13 cellular contexts compared by ENCODE assay signal in genomic region chr5:131377785-131378325, GRCh38.
DNase-seq lines count a peak whose midpoint lies in the region; ATAC-seq, FAIRE-seq and TF ChIP-seq lines count a peak whose summit lies in the region.
"Had no signal": no experiment of that assay in that cellular context is flagged by ENCODE, and none has a peak within 500 bp of the region (broad histone marks: within the 10 kb centered on the region; RNA-seq: fewer than 3 reads in every experiment).

No MANE protein-coding gene starts in this region.

- no peak for TF ChIP-seq EP300 in GM12878 (IDR thresholded peaks at IDR 0.05; ENCODE audit: borderline replicate concordance in 1 of 2, control insufficient read depth in 1 of 2, low read depth in 2 of 2, low read length in 2 of 2)

- H3K27me3 ChIP-seq in BLaER1 treated with 17β-estradiol and CSF1 and Interleukin-3, amounts not matched to agents 10 nM and 100 nM, result no peaks in the 10 kb centered on the region
- no peaks in the 10 kb centered on the region for H3K27me3 ChIP-seq in GM12878 (replicated peaks in 1 of 2; ENCODE audit: control insufficient read depth in 2 of 2, insufficient read depth in 2 of 2, low read length in 1 of 2)

- intact Hi-C loops in GM12878 (cut with micrococcal nuclease; ENCODE audit: unreplicated experiment), result loop anchor here (2.0 kb wide), 1 partner anchor 105 kb away; no protein-coding TSS in a partner anchor

- ATAC-seq in GM12878 (no peak), GM18861 (IDR thresholded peaks at IDR 0.05; ENCODE audit: unreplicated experiment) (no peak)
- no peak for ATAC-seq in activated CD4-positive, CD25-positive, alpha-beta regulatory T cell treated with anti-CD3 and anti-CD28 coated beads, Interleukin-2, amount 50 U/mL, for 24 hours
- ATAC-seq: sciatic nerve had no signal

- H3K27me3 Mint-ChIP-seq in IgD-negative memory B cell, result no peaks in the 10 kb centered on the region

- H3K36me3 Mint-ChIP-seq in IgD-negative memory B cell, result peaks cover 3% of the 10 kb centered on the region

- H3K4me2 ChIP-seq in BLaER1 treated with 17β-estradiol and CSF1 and Interleukin-3, amounts not matched to agents 10 nM and 100 nM, result peak overlapping the region in 5 of 11 experiments; percentile 68 to 89 (median 76); a peak in 11 of 22 replicates
- H3K4me2 ChIP-seq in GM12878 (ENCODE audit: control insufficient read depth, insufficient read depth), result peak overlapping the region; percentile 55

- peaks cover 0 to 44% (median 9%) of the 10 kb centered on the region in 11 experiments; a peak in 14 of 22 replicates for H4K20me1 ChIP-seq in BLaER1 treated with 17β-estradiol and CSF1 and Interleukin-3, amounts not matched to agents 10 nM and 100 nM
- H4K20me1 ChIP-seq in GM12878 (ENCODE audit: control insufficient read depth, insufficient read depth), result no peaks in the 10 kb centered on the region

- FAIRE-seq in GM12878 (lab: Jason Lieb, UNC), result no peak

- no TSS peak for BruUV-seq in GM12878 (replicated peaks; lab: Mats Ljungman, UMichigan)

- H3K4me3 Mint-ChIP-seq in IgD-negative memory B cell, result peak overlapping the region in 2 of 4 donors; percentile 54 to 74

- H2AFZ ChIP-seq in GM12878 (ENCODE audit: control insufficient read depth, low read depth, low read length), result no peak overlapping the region

- WGBS in GM12878 (ENCODE audit: insufficient coverage, insufficient replicate concordance, low lambda C conversion rate, missing lambda C conversion rate), result 52% methylated on average over 2 of the region's 2 CpGs
- no CpG with 5 or more reads among the region's 2 CpGs for WGBS in mesodermal cell (ENCODE audit: insufficient coverage in 2 of 2), 2 experiments

- POLR2A ChIA-PET in GM12878 (lab: Charles Lee), result interaction anchor here (0.6 to 3.4 kb wide), 10 partner anchors 9 to 209 kb away, joined by 3 to 28 read pairs (median 4); partner anchors contain the start of gene CDC42SE2

- peak overlapping the region; percentile 98 to 99 (median 98) for H3K27ac Mint-ChIP-seq in IgD-negative memory B cell

- H3K9me3 ChIP-seq in BLaER1 treated with 17β-estradiol and CSF1 and Interleukin-3, amounts not matched to agents 10 nM and 100 nM (replicated peaks in 1 of 11), result no peaks in the 10 kb centered on the region
- H3K9me3 ChIP-seq in GM12878 (replicated peaks; ENCODE audit: control insufficient read depth, insufficient read depth, low read length) (no peaks in the 10 kb centered on the region), mesodermal cell (ENCODE audit: control insufficient read depth, low read length) (no peaks in the 10 kb centered on the region)

- no peak overlapping the region for H3K9ac ChIP-seq in BLaER1 treated with 17β-estradiol and CSF1 and Interleukin-3, amounts not matched to agents 10 nM and 100 nM
- H3K9ac ChIP-seq in GM12878 (ENCODE audit: control insufficient read depth, insufficient read depth, low read length), result no peak overlapping the region

- RAD21 ChIA-PET in GM12878 (lab: Charles Lee; ENCODE audit: unreplicated experiment), result interaction anchor here (0.7 to 11.3 kb wide), 16 partner anchors 18 to 213 kb away, joined by 3 to 145 read pairs (median 6); partner anchors contain the start of genes CDC42SE2 and HINT1

- H3K4me1 ChIP-seq in BLaER1 treated with 17β-estradiol and CSF1 and Interleukin-3, amounts not matched to agents 10 nM and 100 nM, result peaks cover 47 to 89% (median 56%) of the 10 kb centered on the region in 10 experiments
- peaks cover 86% of the 10 kb centered on the region for H3K4me1 ChIP-seq in GM12878 (ENCODE audit: control insufficient read depth, insufficient read depth, low read length)
- peaks cover 40% of the 10 kb centered on the region for H3K4me1 ChIP-seq in mesodermal cell (ENCODE audit: control insufficient read depth, insufficient read depth, low read length, poor library complexity, severe bottlenecking)

- peaks cover 90% of the 10 kb centered on the region for H3K79me2 ChIP-seq in GM12878 (ENCODE audit: control insufficient read depth, insufficient read depth, low read length)

- peaks cover 0 to 3% (median 3%) of the 10 kb centered on the region in 3 donors for H3K9me3 Mint-ChIP-seq in IgD-negative memory B cell

- no peak for TF ChIP-seq POLR2A in GM12878 (IDR thresholded peaks at IDR 0.05; ENCODE audit: low read depth, low read length)

- CTCF ChIA-PET in GM12878 (lab: Yijun Ruan, JAX), result interaction anchor here (0.7 to 1.7 kb wide), 10 partner anchors 9 to 169 kb away, joined by 3 to 7 read pairs (median 3); no protein-coding TSS in a partner anchor

- H3K36me3 ChIP-seq in BLaER1 treated with 17β-estradiol and CSF1 and Interleukin-3, amounts not matched to agents 10 nM and 100 nM, result peaks cover 4 to 40% (median 18%) of the 10 kb centered on the region in 11 experiments; a peak in 15 of 22 replicates
- H3K36me3 ChIP-seq in GM12878 (ENCODE audit: control insufficient read depth in 2 of 2, insufficient read depth in 2 of 2, low read length in 1 of 2) (no peaks in the 10 kb centered on the region), mesodermal cell (ENCODE audit: control insufficient read depth, insufficient read depth, low read length) (peaks cover 2% of the 10 kb centered on the region)

- no peak for DNase-seq in GM12878 (ENCODE audit: low read depth, low spot score)
- no peak for DNase-seq in NCI-H1694 (lab: John Stamatoyannopoulos, UW)
- DNase-seq in DMS153 treated with DMSO at 0.1 percent for 48 hours (lab: John Stamatoyannopoulos, UW; ENCODE audit: unreplicated experiment), result no peak
- DNase-seq: DMS79, kidney glomerular epithelial cell, NCI-H1694 treated with DMSO at 0.1 percent for 48 hours, SHP77 had no signal

- TF ChIP-seq CTCF in GM12878 (IDR thresholded peaks at IDR 0.05 in 2 of 3, conservative IDR thresholded peaks at IDR 0.05 in 1 of 3; ENCODE audit: control insufficient read depth in 2 of 3, extremely low read depth in 1 of 3, insufficient read depth in 1 of 3, low read depth in 3 of 3, low read length in 3 of 3), result no peak

- no peak overlapping the region for H3K4me3 ChIP-seq in BLaER1 treated with 17β-estradiol and CSF1 and Interleukin-3, amounts not matched to agents 10 nM and 100 nM
- H3K4me3 ChIP-seq in GM12878 (no peak overlapping the region), mesodermal cell (ENCODE audit: extremely low read depth, insufficient read depth, low read length, poor library complexity, severe bottlenecking) (no peak overlapping the region)

- peak overlapping the region in 9 of 11 experiments; percentile 79 to 97 (median 86); a peak in 15 of 22 replicates for H3K27ac ChIP-seq in BLaER1 treated with 17β-estradiol and CSF1 and Interleukin-3, amounts not matched to agents 10 nM and 100 nM
- H3K27ac ChIP-seq in GM12878 (ENCODE audit: control insufficient read depth, insufficient read depth), result peak overlapping the region; percentile 95
- peak overlapping the region; percentile 32 for H3K27ac ChIP-seq in mesodermal cell (ENCODE audit: low read depth, low read length, severe bottlenecking)

- TF ChIP-seq RAD21 in GM12878 (IDR thresholded peaks at IDR 0.05; ENCODE audit: insufficient read depth, low read depth, low read length), result no peak

- H3K4me1 Mint-ChIP-seq in IgD-negative memory B cell, result peaks cover 64 to 82% (median 65%) of the 10 kb centered on the region in 3 donors

- SMC1A ChIA-PET in GM12878 (lab: Charles Lee; ENCODE audit: uncharacterized antibody, unreplicated experiment), result interaction anchor here (1.0 to 7.0 kb wide), 22 partner anchors 8 to 171 kb away, joined by 3 to 55 read pairs (median 6); no protein-coding TSS in a partner anchor

- in situ Hi-C loops in GM12878 (cut with MboI), result no loop called here

TF ChIP-seq in GM12878, 131 proteins besides CTCF, POLR2A, EP300 and RAD21:
- TF ChIP-seq MYC (IDR thresholded peaks at IDR 0.05; ENCODE audit: insufficient read depth, insufficient read length, insufficient replicate concordance, low read length, severe bottlenecking) (no peak), NFIC (IDR thresholded peaks at IDR 0.05; ENCODE audit: low read depth, low read length) (no peak), BCLAF1 (IDR thresholded peaks at IDR 0.05) (no peak), CREM (IDR thresholded peaks at IDR 0.05; ENCODE audit: low read depth) (no peak), SPI1 (IDR thresholded peaks at IDR 0.05; ENCODE audit: borderline replicate concordance, insufficient read depth, low read depth, low read length) (no peak)

Comparison
In these comparisons a context has a peak if more than half of its experiments do, and no peak if none do; other contexts are left out.
1. H3K27ac ChIP-seq: peak in every context shown above with its lines; median percentile 95 in GM12878; 86 in BLaER1 treated with 17β-estradiol and CSF1 and Interleukin-3, amounts not matched to agents 10 nM and 100 nM; 32 in mesodermal cell.